In the genomic region with DNA sequence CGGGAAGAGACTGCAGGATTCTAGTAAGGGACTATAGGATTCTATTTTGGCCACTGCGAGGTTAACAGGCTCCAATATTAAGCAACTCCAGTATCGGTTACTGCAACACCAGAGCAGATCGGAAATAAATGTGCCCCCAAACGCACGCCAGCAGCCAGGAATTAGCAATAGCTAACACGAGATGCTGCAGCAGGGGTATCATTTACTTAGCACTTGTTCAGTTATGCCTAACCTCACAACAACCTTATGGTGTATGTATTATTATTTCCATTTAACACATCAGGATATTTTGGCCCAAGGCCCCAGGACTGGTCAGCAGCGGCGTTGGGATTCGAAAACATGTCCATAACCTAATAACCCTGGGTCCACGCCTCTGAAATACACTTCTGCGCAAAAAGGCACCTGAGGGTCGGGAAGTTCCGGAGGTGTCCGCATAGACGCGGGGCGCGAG, we compare ENCODE assay signal across 8 cellular contexts. TPM values are rescaled to one million over a fixed set of nuclear protein-coding genes. Genes with fewer than 3 reads are reported as not detected.
DNase-seq lines count a peak whose midpoint lies in the region; ATAC-seq and TF ChIP-seq lines count a peak whose summit lies in the region.

No MANE protein-coding gene starts in this region.

- peak overlapping the region; percentile 93 to 94 for H3K4me3 Mint-ChIP-seq in stimulated activated naive CD8-positive, alpha-beta T cell treated with anti-CD3 and anti-CD28 coated beads, Interleukin-15, amount 100 ng/mL, for 72 hours

- H3K79me2 ChIP-seq in OCI-LY3 (ENCODE audit: low read length): peaks cover 53% of the 10 kb centered on the region
- H3K79me2 ChIP-seq in mammary epithelial cell (ENCODE audit: insufficient read depth, low read length): peaks cover 53% of the 10 kb centered on the region

- no peaks in the 10 kb centered on the region for H3K27me3 ChIP-seq in OCI-LY3 (ENCODE audit: low read depth, low read length)
- H3K27me3 ChIP-seq in mammary epithelial cell (ENCODE audit: insufficient read depth, low read length): no peaks in the 10 kb centered on the region

- H3K4me3 ChIP-seq in HEK293 (ENCODE audit: low read depth, low read length) (peak overlapping the region; percentile 91), OCI-LY3 (ENCODE audit: low read length) (peak overlapping the region; percentile 80), mammary epithelial cell (replicated peaks in 1 of 3; ENCODE audit: insufficient read depth in 1 of 3, low read depth in 2 of 3, low read length in 3 of 3) (peak overlapping the region; percentile 77 to 83 (median 81))

- H3K9me3 Mint-ChIP-seq in stimulated activated naive CD8-positive, alpha-beta T cell treated with anti-CD3 and anti-CD28 coated beads, Interleukin-15, amount 100 ng/mL, for 72 hours: no peaks in the 10 kb centered on the region

- in situ Hi-C loops in mammary epithelial cell (cut with MboI; ENCODE audit: low sequenced_read_pairs in 2 of 2): loop anchor here in 1 of 2 donors (5.0 kb wide), 1 partner anchor 83 kb away; no protein-coding TSS in a partner anchor

- H3K27ac ChIP-seq in HEK293 (ENCODE audit: extremely low read depth, low read depth, low read length): peak overlapping the region; percentile 85; the same call in 1 of the 2 replicates
- 0 out of 2 replicates have a peak overlapping the region, but pooled peaks have one; percentile 51 for H3K27ac ChIP-seq in OCI-LY3 (ENCODE audit: low read length)
- H3K27ac ChIP-seq in mammary epithelial cell (ENCODE audit: insufficient read depth, low read depth, low read length): peak overlapping the region; percentile 52

- H3K36me3 ChIP-seq in HEK293 (ENCODE audit: control insufficient read depth in 2 of 2, insufficient read depth in 1 of 2, low read length in 2 of 2) (no peaks in the 10 kb centered on the region), OCI-LY3 (replicated peaks; ENCODE audit: low read depth, low read length) (peaks cover 3% of the 10 kb centered on the region), mammary epithelial cell (ENCODE audit: insufficient read depth, low read length) (no peaks in the 10 kb centered on the region)

- dilution Hi-C loops in mammary epithelial cell (cut with HindIII; ENCODE audit: low sequenced_read_pairs): no loop called here

- under 1% methylated on average over 14 of the region's 19 CpGs for whole genome bisulfite sequencing in mammary epithelial cell (ENCODE audit: low coverage, missing lambda C conversion rate)

- H3K9me3 ChIP-seq in HEK293 (ENCODE audit: control insufficient read depth, insufficient read depth, low read depth, low read length) (no peaks in the 10 kb centered on the region), OCI-LY3 (ENCODE audit: insufficient read depth, low read length) (no peaks in the 10 kb centered on the region), mammary epithelial cell (replicated peaks; ENCODE audit: insufficient read depth, low read length) (no peaks in the 10 kb centered on the region)

- POLR2A ChIA-PET in HEK293 (lab: Yijun Ruan, JAX): interaction anchor here (0.6 to 3.1 kb wide), 2 partner anchors 24 to 81 kb away, joined by 4 to 15 read pairs; no protein-coding TSS in a partner anchor

- H2AFZ ChIP-seq in OCI-LY3 (ENCODE audit: low read depth, low read length) (0 out of 2 replicates have a peak overlapping the region, but pooled peaks have one; percentile 55), mammary epithelial cell (ENCODE audit: low read depth, low read length) (peak overlapping the region; percentile 95)

- TF ChIP-seq CTCF in HEK293 (tag by site-specific recombination; IDR thresholded peaks at IDR 0.05) (no peak), OCI-LY3 (IDR thresholded peaks at IDR 0.05; ENCODE audit: low read depth, low read length) (no peak), mammary epithelial cell (conservative IDR thresholded peaks at IDR 0.05 in 1 of 2, IDR thresholded peaks at IDR 0.05 in 1 of 2; ENCODE audit: extremely low read depth in 1 of 2, insufficient read depth in 1 of 2, low read depth in 1 of 2, low read length in 2 of 2) (no peak)

- H3K4me2 ChIP-seq in OCI-LY3 (ENCODE audit: low read length): peak overlapping the region; percentile 89
- H3K4me2 ChIP-seq in mammary epithelial cell (ENCODE audit: insufficient read depth, low read depth, low read length): peak overlapping the region; percentile 89

- H3K27ac Mint-ChIP-seq in stimulated activated naive CD8-positive, alpha-beta T cell treated with anti-CD3 and anti-CD28 coated beads, Interleukin-15, amount 100 ng/mL, for 72 hours: peak overlapping the region; percentile 84 to 85

- peaks cover 34% of the 10 kb centered on the region for H3K4me1 Mint-ChIP-seq in stimulated activated naive CD8-positive, alpha-beta T cell treated with anti-CD3 and anti-CD28 coated beads, Interleukin-15, amount 100 ng/mL, for 72 hours

- H3K9ac ChIP-seq in OCI-LY3 (ENCODE audit: low read length): peak overlapping the region; percentile 96
- peak overlapping the region; percentile 82 for H3K9ac ChIP-seq in mammary epithelial cell (ENCODE audit: insufficient read depth, low read length)

- DNase-seq in NCI-H1105 (lab: John Stamatoyannopoulos, UW): peak; percentile 45
- no peak for DNase-seq in NCI-H1105 treated with DMSO at 0.1 percent for 48 hours (lab: John Stamatoyannopoulos, UW)
- DNase-seq in mammary epithelial cell: peak; percentile 39
- DNase-seq in left colon: no peak
- DNase-seq in stimulated activated naive CD8-positive, alpha-beta T cell treated with anti-CD3 and anti-CD28 coated beads, Interleukin-15, amount 100 ng/mL, for 72 hours: peak in 1 of 2 donors; percentile 35
- DNase-seq in mucosa of gallbladder (ENCODE audit: low spot score): no peak

- CTCF ChIA-PET in HEK293 (lab: Yijun Ruan, JAX): interaction anchor here (2.2 kb wide), 1 partner anchor 82 kb away, joined by 8 read pairs; no protein-coding TSS in a partner anchor
- CTCF ChIA-PET in mammary epithelial cell (lab: Charles Lee; ENCODE audit: low non-redundant PET): interaction anchor here (0.8 kb wide), 1 partner anchor 12 kb away, joined by 4 read pairs; no protein-coding TSS in a partner anchor

- BruUV-seq in mammary epithelial cell (replicated peaks; lab: Mats Ljungman, UMichigan): no TSS peak

- peaks cover 11% of the 10 kb centered on the region; the same call in 1 of the 2 replicates for H4K20me1 ChIP-seq in OCI-LY3 (ENCODE audit: insufficient read depth, low read length)
- no peaks in the 10 kb centered on the region for H4K20me1 ChIP-seq in mammary epithelial cell (ENCODE audit: insufficient read depth, low read length)

- no peaks in the 10 kb centered on the region for H3K27me3 Mint-ChIP-seq in stimulated activated naive CD8-positive, alpha-beta T cell treated with anti-CD3 and anti-CD28 coated beads, Interleukin-15, amount 100 ng/mL, for 72 hours

- intact Hi-C loops in mammary epithelial cell (cut with micrococcal nuclease) (loop anchor here (2.0 to 5.0 kb wide), 4 partner anchors 59 to 239 kb away; partner anchors contain the start of genes CEP70 and FAIM), left colon (cut with DNase I, micrococcal nuclease) (loop anchor here in 1 of 2 donors (10.0 kb wide), 1 partner anchor 239 kb away; the partner anchor contains the start of gene CEP70)

- ATAC-seq in left colon: peak; percentile 2
- ATAC-seq in stimulated activated naive CD8-positive, alpha-beta T cell treated with anti-CD3 and anti-CD28 coated beads, Interleukin-15, amount 100 ng/mL, for 72 hours: peak; percentile 5

- H3K4me1 ChIP-seq in HEK293 (ENCODE audit: control insufficient read depth, insufficient read depth, low read length) (no peaks in the 10 kb centered on the region), OCI-LY3 (ENCODE audit: low read length) (peaks cover 11% of the 10 kb centered on the region), mammary epithelial cell (ENCODE audit: insufficient read depth, low read length) (peaks cover 9% of the 10 kb centered on the region)

TF ChIP-seq in HEK293, 187 proteins besides CTCF, POLR2A, EP300 and RAD21 (continues in another document):
- TF ChIP-seq WT1 (tag by site-specific recombination; IDR thresholded peaks at IDR 0.05): no peak
- no peak for TF ChIP-seq ZFP3 (tag by site-specific recombination; IDR thresholded peaks at IDR 0.05; ENCODE audit: low read depth)
- TF ChIP-seq, protein P1, sequence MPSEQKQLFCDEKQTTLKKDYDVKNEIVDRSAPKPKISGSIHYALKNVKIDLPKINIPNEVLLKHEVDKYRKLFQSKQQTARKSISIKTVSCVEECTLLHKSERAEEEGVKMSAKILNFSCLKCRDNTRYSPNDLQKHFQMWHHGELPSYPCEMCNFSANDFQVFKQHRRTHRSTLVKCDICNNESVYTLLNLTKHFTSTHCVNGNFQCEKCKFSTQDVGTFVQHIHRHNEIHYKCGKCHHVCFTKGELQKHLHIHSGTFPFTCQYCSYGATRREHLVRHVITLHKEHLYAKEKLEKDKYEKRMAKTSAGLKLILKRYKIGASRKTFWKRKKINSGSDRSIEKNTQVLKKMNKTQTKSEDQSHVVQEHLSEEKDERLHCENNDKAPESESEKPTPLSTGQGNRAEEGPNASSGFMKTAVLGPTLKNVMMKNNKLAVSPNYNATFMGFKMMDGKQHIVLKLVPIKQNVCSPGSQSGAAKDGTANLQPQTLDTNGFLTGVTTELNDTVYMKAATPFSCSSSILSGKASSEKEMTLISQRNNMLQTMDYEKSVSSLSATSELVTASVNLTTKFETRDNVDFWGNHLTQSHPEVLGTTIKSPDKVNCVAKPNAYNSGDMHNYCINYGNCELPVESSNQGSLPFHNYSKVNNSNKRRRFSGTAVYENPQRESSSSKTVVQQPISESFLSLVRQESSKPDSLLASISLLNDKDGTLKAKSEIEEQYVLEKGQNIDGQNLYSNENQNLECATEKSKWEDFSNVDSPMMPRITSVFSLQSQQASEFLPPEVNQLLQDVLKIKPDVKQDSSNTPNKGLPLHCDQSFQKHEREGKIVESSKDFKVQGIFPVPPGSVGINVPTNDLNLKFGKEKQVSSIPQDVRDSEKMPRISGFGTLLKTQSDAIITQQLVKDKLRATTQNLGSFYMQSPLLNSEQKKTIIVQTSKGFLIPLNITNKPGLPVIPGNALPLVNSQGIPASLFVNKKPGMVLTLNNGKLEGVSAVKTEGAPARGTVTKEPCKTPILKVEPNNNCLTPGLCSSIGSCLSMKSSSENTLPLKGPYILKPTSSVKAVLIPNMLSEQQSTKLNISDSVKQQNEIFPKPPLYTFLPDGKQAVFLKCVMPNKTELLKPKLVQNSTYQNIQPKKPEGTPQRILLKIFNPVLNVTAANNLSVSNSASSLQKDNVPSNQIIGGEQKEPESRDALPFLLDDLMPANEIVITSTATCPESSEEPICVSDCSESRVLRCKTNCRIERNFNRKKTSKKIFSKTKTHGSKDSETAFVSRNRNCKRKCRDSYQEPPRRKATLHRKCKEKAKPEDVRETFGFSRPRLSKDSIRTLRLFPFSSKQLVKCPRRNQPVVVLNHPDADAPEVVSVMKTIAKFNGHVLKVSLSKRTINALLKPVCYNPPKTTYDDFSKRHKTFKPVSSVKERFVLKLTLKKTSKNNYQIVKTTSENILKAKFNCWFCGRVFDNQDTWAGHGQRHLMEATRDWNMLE (tag by site-specific recombination; conservative IDR thresholded peaks at IDR 0.05; ENCODE audit: low read depth): no peak

RNA-seq across cellular contexts. Expression of gene PIK3CB, which starts 0.8 kb away (rescaled TPM):
- 10 to 100 TPM; 14.5 to 27.2 TPM for total RNA-seq in mammary epithelial cell
- polyA plus RNA-seq in mammary epithelial cell: 12.4 TPM
- polyA minus RNA-seq in mammary epithelial cell: 34.1 TPM
- total RNA-seq in left colon: 10 to 100 TPM; 54.9 to 55.9 TPM
- 28.9 TPM for total RNA-seq in mucosa of gallbladder

Comparison
In these comparisons a context has a peak if more than half of its experiments do, and no peak if none do; other contexts are left out.
1. DNase-seq: peak in NCI-H1105 (single experiment) and mammary epithelial cell (single experiment); none in NCI-H1105 treated with DMSO at 0.1 percent for 48 hours (single experiment), left colon (0 of 2) and mucosa of gallbladder (single experiment).
2. Peak in every context shown above with its lines, with median percentiles within 50 percentile points of each other: H3K27ac ChIP-seq and H3K4me3 ChIP-seq.